23 cellular contexts compared by ENCODE assay signal in the genomic region with DNA sequence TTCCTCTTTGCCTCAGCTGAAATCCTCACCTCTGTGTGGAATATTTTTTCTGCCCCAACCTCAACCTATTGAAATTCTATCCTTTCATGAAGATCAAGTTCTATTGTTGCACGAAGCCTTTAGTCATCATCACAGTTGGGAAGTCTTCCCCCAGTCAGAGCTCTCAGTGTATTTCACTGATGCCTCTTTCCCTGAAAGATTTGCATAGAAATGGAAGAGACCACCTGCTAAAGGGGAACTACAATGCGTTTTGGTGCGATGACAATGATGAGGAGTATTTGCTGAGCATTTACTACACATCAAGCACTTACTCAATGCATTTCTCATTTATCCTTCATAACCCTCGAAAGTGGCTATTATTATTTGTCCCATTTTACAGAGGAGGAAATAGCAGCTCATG.
A peak's percentile ranks its signal among the peaks of the same experiment; 100 is the strongest.
DNase-seq lines count a peak whose midpoint lies in the region; ATAC-seq and TF ChIP-seq lines count a peak whose summit lies in the region.
"Had no signal": no experiment of that assay in that cellular context is flagged by ENCODE, and none has a peak within 500 bp of the region (broad histone marks: within the 10 kb centered on the region; RNA-seq: fewer than 3 reads in every experiment).

No MANE protein-coding gene starts in this region.

- no peaks in the 10 kb centered on the region for H4K20me1 ChIP-seq in hepatocyte (ENCODE audit: insufficient read depth, poor library complexity, severe bottlenecking)
- H4K20me1 ChIP-seq: BLaER1 treated with 17β-estradiol and CSF1 and Interleukin-3, amounts not matched to agents 10 nM and 100 nM had no signal

- H3K4me1 Mint-ChIP-seq in activated CD4-positive, alpha-beta T cell treated with anti-CD3 and anti-CD28 coated beads for 36 hours = peaks cover 84% of the 10 kb centered on the region
- peaks cover 77% of the 10 kb centered on the region for H3K4me1 Mint-ChIP-seq in activated naive CD8-positive, alpha-beta T cell treated with anti-CD3 and anti-CD28 coated beads for 36 hours
- peaks cover 55 to 89% (median 87%) of the 10 kb centered on the region in 4 donors for H3K4me1 Mint-ChIP-seq in naive thymus-derived CD8-positive, alpha-beta T cell

- no peak for ATAC-seq in activated CD4-positive, alpha-beta T cell treated with anti-CD3 and anti-CD28 coated beads for 36 hours
- no peak for ATAC-seq in naive thymus-derived CD8-positive, alpha-beta T cell
- ATAC-seq: A549, GM12878, PC-3, psoas muscle had no signal

- no peak overlapping the region for H3K4me3 Mint-ChIP-seq in activated CD4-positive, alpha-beta T cell treated with anti-CD3 and anti-CD28 coated beads for 36 hours
- no peak overlapping the region for H3K4me3 Mint-ChIP-seq in activated naive CD8-positive, alpha-beta T cell treated with anti-CD3 and anti-CD28 coated beads for 36 hours
- H3K4me3 Mint-ChIP-seq in naive thymus-derived CD8-positive, alpha-beta T cell = peak overlapping the region; percentile 42 to 94 (median 84)
- H3K4me3 Mint-ChIP-seq: activated naive CD8-positive, alpha-beta T cell treated with anti-CD3 and anti-CD28 coated beads, Interleukin-2, amount 10 ng/mL, durations not matched to agents 7 days and 5 days; brain; T-helper 1 cell treated with Interleukin-12 subunit alpha and Interleukin-12 subunit beta and Interleukin-4 antibody, amounts not matched to agents 30 μg/mL and 1 μg/mL, for 36 hours had no signal

- no peaks in the 10 kb centered on the region for H3K4me1 ChIP-seq in hepatocyte (ENCODE audit: insufficient read depth)
- H3K4me1 ChIP-seq: psoas muscle had no signal

- whole genome bisulfite sequencing in hepatocyte (ENCODE audit: low lambda C conversion rate, missing lambda C conversion rate) = 55% methylated on average over 4 of the region's 4 CpGs

- DNase-seq in activated CD4-positive, alpha-beta T cell treated with anti-CD3 and anti-CD28 coated beads for 36 hours = no peak
- DNase-seq in activated CD4-positive, alpha-beta T cell treated with anti-CD3 and anti-CD28 coated beads, Interleukin-2, amount 50 U/mL, for 4 hours = no peak
- DNase-seq in H7 = peak; percentile 16
- no peak for DNase-seq in activated naive CD8-positive, alpha-beta T cell treated with anti-CD3 and anti-CD28 coated beads for 36 hours
- no peak for DNase-seq in naive thymus-derived CD8-positive, alpha-beta T cell
- no peak for DNase-seq in NOMO-1 (lab: John Stamatoyannopoulos, UW; ENCODE audit: unreplicated experiment in 2 of 2)
- DNase-seq in germinal center (ENCODE audit: low spot score) = no peak
- no peak for DNase-seq in hepatocyte (ENCODE audit: low spot score)
- DNase-seq: activated naive CD8-positive, alpha-beta T cell treated with anti-CD3 and anti-CD28 coated beads, Interleukin-2, amount 10 ng/mL, durations not matched to agents 7 days and 5 days; DMS 273 treated with DMSO at 0.1 percent for 48 hours; KBM-7; NCI-H2029; NCI-H774; PC-3; psoas muscle; SHP77 treated with DMSO at 0.1 percent for 48 hours; stimulated activated CD4-positive, alpha-beta T cell treated with anti-CD3 and anti-CD28 coated beads, Interleukin-2, amount 100 ng/mL, for 48 hours had no signal

- H2AFZ ChIP-seq in hepatocyte = no peak overlapping the region

- CTCF ChIA-PET in activated CD4-positive, alpha-beta T cell treated with anti-CD3 and anti-CD28 coated beads for 36 hours (lab: Charles Lee) = interaction anchor here (0.8 to 1.5 kb wide), 5 partner anchors 11 to 193 kb away, joined by 3 to 4 read pairs (median 3); no protein-coding TSS in a partner anchor

- no peak overlapping the region for H3K4me3 ChIP-seq in H7 (ENCODE audit: insufficient read depth, low read depth, low read length)
- H3K4me3 ChIP-seq in hepatocyte = no peak overlapping the region
- H3K4me3 ChIP-seq: A549; BLaER1 treated with 17β-estradiol and CSF1 and Interleukin-3, amounts not matched to agents 10 nM and 100 nM; GM12878; psoas muscle; skin epidermis had no signal

- H3K79me2 ChIP-seq in hepatocyte = no peaks in the 10 kb centered on the region

- POLR2A ChIA-PET in activated CD4-positive, alpha-beta T cell treated with anti-CD3 and anti-CD28 coated beads for 36 hours (lab: Charles Lee) = no interaction called here
- POLR2A ChIA-PET in naive thymus-derived CD8-positive, alpha-beta T cell (lab: Charles Lee) = interaction anchor here (1.1 to 2.5 kb wide), 4 partner anchors 23 to 153 kb away, joined by 4 to 7 read pairs (median 6); no protein-coding TSS in a partner anchor

- H3K27me3 ChIP-seq in H7 (ENCODE audit: control insufficient read depth, insufficient read depth, low read length) = no peaks in the 10 kb centered on the region
- no peaks in the 10 kb centered on the region for H3K27me3 ChIP-seq in hepatocyte
- H3K27me3 ChIP-seq: BLaER1 treated with 17β-estradiol and CSF1 and Interleukin-3, amounts not matched to agents 10 nM and 100 nM had no signal

- H3K27me3 Mint-ChIP-seq in activated CD4-positive, alpha-beta T cell treated with anti-CD3 and anti-CD28 coated beads for 36 hours = peaks cover 5% of the 10 kb centered on the region
- no peaks in the 10 kb centered on the region for H3K27me3 Mint-ChIP-seq in activated naive CD8-positive, alpha-beta T cell treated with anti-CD3 and anti-CD28 coated beads for 36 hours
- H3K27me3 Mint-ChIP-seq in naive thymus-derived CD8-positive, alpha-beta T cell = no peaks in the 10 kb centered on the region
- H3K27me3 Mint-ChIP-seq: activated naive CD8-positive, alpha-beta T cell treated with anti-CD3 and anti-CD28 coated beads, Interleukin-2, amount 10 ng/mL, durations not matched to agents 7 days and 5 days had no signal

- no peaks in the 10 kb centered on the region for H3K9me2 ChIP-seq in hepatocyte (replicated peaks; ENCODE audit: insufficient read depth)

- no peaks in the 10 kb centered on the region for H3K9me3 ChIP-seq in hepatocyte (ENCODE audit: low read depth)
- H3K9me3 ChIP-seq: A549; BLaER1 treated with 17β-estradiol and CSF1 and Interleukin-3, amounts not matched to agents 10 nM and 100 nM; psoas muscle had no signal

- no peak overlapping the region for H3K27ac ChIP-seq in hepatocyte
- H3K27ac ChIP-seq: A549; BLaER1 treated with 17β-estradiol and CSF1 and Interleukin-3, amounts not matched to agents 10 nM and 100 nM; psoas muscle; skin epidermis had no signal

- intact Hi-C loops in activated CD4-positive, alpha-beta T cell treated with anti-CD3 and anti-CD28 coated beads for 36 hours (cut with DNase I, micrococcal nuclease) = loop anchor here in 1 of 2 experiments (2.0 kb wide), 1 partner anchor 152 kb away; a partner anchor contains a TSS

- H3K36me3 Mint-ChIP-seq in activated CD4-positive, alpha-beta T cell treated with anti-CD3 and anti-CD28 coated beads for 36 hours (ENCODE audit: low read depth) = peaks cover 7% of the 10 kb centered on the region
- H3K36me3 Mint-ChIP-seq in activated naive CD8-positive, alpha-beta T cell treated with anti-CD3 and anti-CD28 coated beads for 36 hours = peaks cover 4% of the 10 kb centered on the region
- H3K36me3 Mint-ChIP-seq in naive thymus-derived CD8-positive, alpha-beta T cell = peaks cover 23 to 55% (median 32%) of the 10 kb centered on the region in 3 donors
- H3K36me3 Mint-ChIP-seq: brain had no signal

- H3K27ac Mint-ChIP-seq in activated CD4-positive, alpha-beta T cell treated with anti-CD3 and anti-CD28 coated beads for 36 hours = peak overlapping the region; percentile 55
- peak overlapping the region; percentile 36 for H3K27ac Mint-ChIP-seq in activated naive CD8-positive, alpha-beta T cell treated with anti-CD3 and anti-CD28 coated beads for 36 hours
- H3K27ac Mint-ChIP-seq in naive thymus-derived CD8-positive, alpha-beta T cell = peak overlapping the region; percentile 36 to 94 (median 88)
- H3K27ac Mint-ChIP-seq: activated naive CD8-positive, alpha-beta T cell treated with anti-CD3 and anti-CD28 coated beads, Interleukin-2, amount 10 ng/mL, durations not matched to agents 7 days and 5 days; brain; T-helper 1 cell treated with Interleukin-12 subunit alpha and Interleukin-12 subunit beta and Interleukin-4 antibody, amounts not matched to agents 30 μg/mL and 1 μg/mL, for 36 hours had no signal

- H3K4me2 ChIP-seq in hepatocyte = no peak overlapping the region
- H3K4me2 ChIP-seq: A549; BLaER1 treated with 17β-estradiol and CSF1 and Interleukin-3, amounts not matched to agents 10 nM and 100 nM had no signal

- H3K36me3 ChIP-seq in H7 (replicated peaks; ENCODE audit: control insufficient read depth, insufficient read depth, low read length) = no peaks in the 10 kb centered on the region
- H3K36me3 ChIP-seq in hepatocyte (replicated peaks; ENCODE audit: insufficient read depth, low read depth) = no peaks in the 10 kb centered on the region
- H3K36me3 ChIP-seq: BLaER1 treated with 17β-estradiol and CSF1 and Interleukin-3, amounts not matched to agents 10 nM and 100 nM had no signal

- no peak for TF ChIP-seq CTCF in hepatocyte (IDR thresholded peaks at IDR 0.05; ENCODE audit: poor library complexity)

- H3K9me3 Mint-ChIP-seq in activated CD4-positive, alpha-beta T cell treated with anti-CD3 and anti-CD28 coated beads for 36 hours (ENCODE audit: low read depth) = no peaks in the 10 kb centered on the region
- H3K9me3 Mint-ChIP-seq in activated naive CD8-positive, alpha-beta T cell treated with anti-CD3 and anti-CD28 coated beads for 36 hours = no peaks in the 10 kb centered on the region
- H3K9me3 Mint-ChIP-seq in naive thymus-derived CD8-positive, alpha-beta T cell = no peaks in the 10 kb centered on the region
- H3K9me3 Mint-ChIP-seq: T-helper 1 cell treated with Interleukin-12 subunit alpha and Interleukin-12 subunit beta and Interleukin-4 antibody, amounts not matched to agents 30 μg/mL and 1 μg/mL, for 36 hours had no signal

Comparison
In these comparisons a context has a peak if more than half of its experiments do, and no peak if none do; other contexts are left out.
1. H3K27ac Mint-ChIP-seq: peak in every context shown above with its lines; median percentile 88 in naive thymus-derived CD8-positive, alpha-beta T cell; 55 in activated CD4-positive, alpha-beta T cell treated with anti-CD3 and anti-CD28 coated beads for 36 hours; 36 in activated naive CD8-positive, alpha-beta T cell treated with anti-CD3 and anti-CD28 coated beads for 36 hours.
2. H3K4me3 Mint-ChIP-seq: peak in naive thymus-derived CD8-positive, alpha-beta T cell (10 of 10); none in activated CD4-positive, alpha-beta T cell treated with anti-CD3 and anti-CD28 coated beads for 36 hours (single experiment) and activated naive CD8-positive, alpha-beta T cell treated with anti-CD3 and anti-CD28 coated beads for 36 hours (single experiment).